29 cellular contexts compared by ENCODE assay signal in the genomic region with DNA sequence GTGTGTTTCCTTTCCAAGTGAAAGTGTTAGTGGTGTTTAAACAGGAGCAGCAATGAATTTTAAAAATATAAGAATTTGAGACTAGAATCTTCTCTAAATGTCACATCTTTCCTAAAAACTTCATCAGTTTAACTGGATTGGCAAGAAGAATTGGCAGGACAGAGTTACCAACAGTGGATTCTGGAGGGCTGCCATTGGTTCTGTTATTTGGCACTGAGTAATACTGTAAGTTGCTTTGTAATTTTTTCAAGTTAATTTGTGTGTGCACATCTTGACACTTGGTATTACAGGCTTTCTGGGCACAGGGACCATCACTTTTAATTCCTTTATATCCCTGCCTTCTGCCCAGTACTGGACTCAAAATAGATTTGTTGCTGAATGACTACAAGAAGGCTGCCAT. TPM values are rescaled to one million over a fixed set of nuclear protein-coding genes. Genes with fewer than 3 reads are reported as not detected.
"Had no signal": no experiment of that assay in that cellular context is flagged by ENCODE, and none has a peak within 500 bp of the region (broad histone marks: within the 10 kb centered on the region; RNA-seq: fewer than 3 reads in every experiment).

No MANE protein-coding gene starts in this region.

- H3K4me1 ChIP-seq: ascending aorta, gastrocnemius medialis had no signal

- H3K36me3 Mint-ChIP-seq: natural killer cell treated with Interleukin-12 subunit alpha and Interleukin-12 subunit beta and Interleukin-15 and Interleukin-18, amount 100 ng/mL, for 72 hours; stimulated activated naive B cell treated with anti-CD40 and anti-IgM and Interleukin-4, amounts not matched to agents 10 μg/mL and 1 μg/mL and 100 μg/mL, for 72 hours had no signal

- H3K27me3 Mint-ChIP-seq: activated CD4-positive, alpha-beta T cell treated with anti-CD3 and anti-CD28 coated beads for 36 hours; activated CD8-positive, alpha-beta memory T cell treated with anti-CD3 and anti-CD28 coated beads, Interleukin-2, amount 10 ng/mL, durations not matched to agents 7 days and 5 days; activated naive CD8-positive, alpha-beta T cell treated with anti-CD3 and anti-CD28 coated beads for 36 hours; central memory CD8-positive, alpha-beta T cell; natural killer cell treated with Interleukin-12 subunit alpha and Interleukin-12 subunit beta and Interleukin-15 and Interleukin-18, amount 100 ng/mL, for 72 hours had no signal

- H3K27me3 ChIP-seq: adrenal gland, ascending aorta, suprapubic skin, upper lobe of right lung had no signal

- H3K27ac ChIP-seq: adrenal gland, ascending aorta, dorsolateral prefrontal cortex, gastrocnemius medialis, hepatocyte, stomach, suprapubic skin, tibial artery, upper lobe of right lung had no signal

- H3K4me3 ChIP-seq: adrenal gland, ascending aorta, dorsolateral prefrontal cortex, gastrocnemius medialis, hepatocyte, mucosa of descending colon, stomach, suprapubic skin, tibial artery, upper lobe of right lung had no signal

- DNase-seq: activated CD4-positive, alpha-beta T cell treated with anti-CD3 and anti-CD28 coated beads for 36 hours; activated CD4-positive, CD25-positive, alpha-beta regulatory T cell; activated CD8-positive, alpha-beta memory T cell treated with anti-CD3 and anti-CD28 coated beads, Interleukin-2, amount 10 ng/mL, durations not matched to agents 7 days and 5 days; activated CD8-positive, alpha-beta T cell treated with anti-CD3 and anti-CD28 coated beads, Interleukin-2, amount 10 ng/mL, durations not matched to agents 7 days and 5 days; activated naive CD4-positive, alpha-beta T cell treated with anti-CD3 and anti-CD28 coated beads for 36 hours; activated naive CD8-positive, alpha-beta T cell treated with anti-CD3 and anti-CD28 coated beads for 36 hours; activated T-cell treated with anti-CD3 and anti-CD28 coated beads, Interleukin-2, amount 50 U/mL, for 72 hours; adrenal gland; dorsolateral prefrontal cortex; effector memory CD4-positive, alpha-beta T cell; gastrocnemius medialis; glutamatergic neuron; left cardiac atrium; left ventricle myocardium superior; mucosa of descending colon; right cardiac atrium; stimulated activated CD4-positive, alpha-beta T cell treated with anti-CD3 and anti-CD28 coated beads, Interleukin-15, amount 100 ng/mL, for 24 hours; stimulated activated CD4-positive, alpha-beta T cell treated with anti-CD3 and anti-CD28 coated beads, Interleukin-2, amount 100 ng/mL, for 24 hours; stimulated activated naive B cell treated with anti-CD40 and anti-IgM and Interleukin-4, amounts not matched to agents 10 μg/mL and 1 μg/mL and 100 μg/mL, for 72 hours; stomach; tibial artery; upper lobe of right lung had no signal

- H3K36me3 ChIP-seq: adrenal gland, ascending aorta, gastrocnemius medialis, stomach, suprapubic skin, tibial artery, upper lobe of right lung had no signal

- H3K4me2 ChIP-seq: hepatocyte had no signal

- H3K9me3 ChIP-seq: adrenal gland, ascending aorta, gastrocnemius medialis, mucosa of descending colon, stomach, suprapubic skin, tibial artery, upper lobe of right lung had no signal

- ATAC-seq: activated CD4-positive, alpha-beta T cell treated with anti-CD3 and anti-CD28 coated beads for 36 hours; activated CD8-positive, alpha-beta memory T cell treated with anti-CD3 and anti-CD28 coated beads, Interleukin-2, amount 10 ng/mL, durations not matched to agents 7 days and 5 days; activated CD8-positive, alpha-beta T cell treated with anti-CD3 and anti-CD28 coated beads, Interleukin-2, amount 10 ng/mL, durations not matched to agents 7 days and 5 days; activated T-cell treated with anti-CD3 and anti-CD28 coated beads, Interleukin-2, amount 50 U/mL, for 72 hours; gastrocnemius medialis; left cardiac atrium; left ventricle myocardium superior; mucosa of descending colon; natural killer cell treated with Interleukin-12 subunit alpha and Interleukin-12 subunit beta and Interleukin-15 and Interleukin-18, amount 100 ng/mL, for 72 hours; right cardiac atrium; stimulated activated naive B cell treated with anti-CD40 and anti-IgM and Interleukin-4, amounts not matched to agents 10 μg/mL and 1 μg/mL and 100 μg/mL, for 72 hours; upper lobe of right lung had no signal

- H3K4me3 Mint-ChIP-seq: activated CD4-positive, alpha-beta T cell treated with anti-CD3 and anti-CD28 coated beads for 36 hours; activated CD8-positive, alpha-beta memory T cell treated with anti-CD3 and anti-CD28 coated beads, Interleukin-2, amount 10 ng/mL, durations not matched to agents 7 days and 5 days; activated CD8-positive, alpha-beta T cell treated with anti-CD3 and anti-CD28 coated beads, Interleukin-2, amount 10 ng/mL, durations not matched to agents 7 days and 5 days; activated naive CD4-positive, alpha-beta T cell treated with anti-CD3 and anti-CD28 coated beads for 36 hours; activated naive CD8-positive, alpha-beta T cell treated with anti-CD3 and anti-CD28 coated beads for 36 hours; activated T-cell treated with anti-CD3 and anti-CD28 coated beads, Interleukin-2, amount 50 U/mL, for 72 hours; central memory CD8-positive, alpha-beta T cell; natural killer cell treated with Interleukin-12 subunit alpha and Interleukin-12 subunit beta and Interleukin-15 and Interleukin-18, amount 100 ng/mL, for 72 hours; stimulated activated naive B cell treated with anti-CD40 and anti-IgM and Interleukin-4, amounts not matched to agents 10 μg/mL and 1 μg/mL and 100 μg/mL, for 72 hours; T-helper 2 cell treated with Interferon-gamma antibody and Interleukin-4, amounts not matched to agents 5 μg/mL and 100 μg/mL, for 36 hours had no signal

- H2AFZ ChIP-seq: hepatocyte had no signal

- H3K27ac Mint-ChIP-seq: activated CD4-positive, alpha-beta T cell treated with anti-CD3 and anti-CD28 coated beads for 36 hours; activated CD8-positive, alpha-beta memory T cell treated with anti-CD3 and anti-CD28 coated beads, Interleukin-2, amount 10 ng/mL, durations not matched to agents 7 days and 5 days; activated CD8-positive, alpha-beta T cell treated with anti-CD3 and anti-CD28 coated beads, Interleukin-2, amount 10 ng/mL, durations not matched to agents 7 days and 5 days; activated naive CD4-positive, alpha-beta T cell treated with anti-CD3 and anti-CD28 coated beads for 36 hours; activated naive CD8-positive, alpha-beta T cell treated with anti-CD3 and anti-CD28 coated beads for 36 hours; activated T-cell treated with anti-CD3 and anti-CD28 coated beads, Interleukin-2, amount 50 U/mL, for 72 hours; stimulated activated naive B cell treated with anti-CD40 and anti-IgM and Interleukin-4, amounts not matched to agents 10 μg/mL and 1 μg/mL and 100 μg/mL, for 72 hours; T-helper 2 cell treated with Interferon-gamma antibody and Interleukin-4, amounts not matched to agents 5 μg/mL and 100 μg/mL, for 36 hours had no signal

- H3K79me2 ChIP-seq: hepatocyte had no signal

RNA-seq across cellular contexts. Expression of a gene that starts 4.5 kb away (rescaled TPM):
- total RNA-seq: bronchial epithelial cell had no signal
